1 cellular context compared by ENCODE assay signal in genomic region chr5:108748354-108749129, GRCh38.
A peak's percentile ranks its signal among the peaks of the same experiment; 100 is the strongest.
TF ChIP-seq lines count a peak whose summit lies in the region.

No MANE protein-coding gene starts in this region.

TF ChIP-seq in HepG2, 621 proteins besides CTCF, POLR2A, EP300 and RAD21 (continued from another document and continues in another):
- TF ChIP-seq BCLAF1 (IDR thresholded peaks at IDR 0.05), result no peak
- no peak; the same call in 1 of the 2 replicates for TF ChIP-seq SSRP1 (CRISPR knock-in tag; IDR thresholded peaks at IDR 0.05)
- no peak for TF ChIP-seq ETS1 (CRISPR knock-in tag; IDR thresholded peaks at IDR 0.05)
- peak; percentile 72; the same call in 1 of the 2 replicates for TF ChIP-seq SALL2 (CRISPR knock-in tag; IDR thresholded peaks at IDR 0.05)
- no peak for TF ChIP-seq TCF12 (IDR thresholded peaks at IDR 0.05)
- TF ChIP-seq TCF12 (CRISPR knock-in tag; IDR thresholded peaks at IDR 0.05), result no peak
- TF ChIP-seq ARID3A (IDR thresholded peaks at IDR 0.05; ENCODE audit: low read depth, low read length), result no peak
- no peak for TF ChIP-seq PTBP1 (IDR thresholded peaks at IDR 0.05; ENCODE audit: low read depth, low read length, poor library complexity, severe bottlenecking)
- no peak for TF ChIP-seq ZNF333 (CRISPR knock-in tag; IDR thresholded peaks at IDR 0.05; ENCODE audit: borderline replicate concordance)
- TF ChIP-seq PHF20 (CRISPR knock-in tag; IDR thresholded peaks at IDR 0.05), result peak; percentile 65; the same call in 1 of the 2 replicates
- TF ChIP-seq ZBTB21 (CRISPR knock-in tag; IDR thresholded peaks at IDR 0.05), result no peak
- TF ChIP-seq FLYWCH1 (CRISPR knock-in tag; IDR thresholded peaks at IDR 0.05), result no peak
- TF ChIP-seq ATF7-NPFF (CRISPR knock-in tag; IDR thresholded peaks at IDR 0.05; ENCODE audit: low read depth), result peak; percentile 78
- peak; percentile 41; the same call in 1 of the 2 replicates for TF ChIP-seq GLI4 (CRISPR knock-in tag; IDR thresholded peaks at IDR 0.05; ENCODE audit: borderline replicate concordance)
- peak; percentile 77 for TF ChIP-seq SPEN (CRISPR knock-in tag; IDR thresholded peaks at IDR 0.05; ENCODE audit: low read depth)
- TF ChIP-seq ISX (CRISPR knock-in tag; conservative IDR thresholded peaks at IDR 0.05), result no peak
- TF ChIP-seq AKNA (CRISPR knock-in tag; IDR thresholded peaks at IDR 0.05; ENCODE audit: borderline replicate concordance), result no peak
- no peak for TF ChIP-seq ZKSCAN1 (IDR thresholded peaks at IDR 0.05; ENCODE audit: low read length)
- TF ChIP-seq MAF1 (CRISPR knock-in tag; IDR thresholded peaks at IDR 0.05; ENCODE audit: borderline replicate concordance), result peak; percentile 56
- no peak for TF ChIP-seq TEAD2 (CRISPR knock-in tag; IDR thresholded peaks at IDR 0.05)
- TF ChIP-seq HNF1B (CRISPR knock-in tag; IDR thresholded peaks at IDR 0.05), result peak; percentile 88
- TF ChIP-seq YEATS4 (CRISPR knock-in tag; IDR thresholded peaks at IDR 0.05; ENCODE audit: borderline replicate concordance), result peak; percentile 80; the same call in 1 of the 2 replicates
- TF ChIP-seq ZC3H13 (CRISPR knock-in tag; IDR thresholded peaks at IDR 0.05), result no peak
- peak; percentile 43; the same call in 1 of the 2 replicates for TF ChIP-seq REPIN1 (CRISPR knock-in tag; IDR thresholded peaks at IDR 0.05; ENCODE audit: borderline replicate concordance, low read depth)
- TF ChIP-seq ZNF740 (CRISPR knock-in tag; IDR thresholded peaks at IDR 0.05), result no peak; the same call in 1 of the 2 replicates
- no peak for TF ChIP-seq PBX3 (CRISPR knock-in tag; IDR thresholded peaks at IDR 0.05; ENCODE audit: borderline replicate concordance)
- TF ChIP-seq ZZZ3 (CRISPR knock-in tag; IDR thresholded peaks at IDR 0.05; ENCODE audit: borderline replicate concordance), result no peak; the same call in 1 of the 2 replicates
- TF ChIP-seq ZNF224 (CRISPR knock-in tag; IDR thresholded peaks at IDR 0.05), result 0 out of 2 replicates have a peak, but pooled peaks have one; percentile 80
- TF ChIP-seq ZNF124 (CRISPR knock-in tag; IDR thresholded peaks at IDR 0.05), result no peak
- no peak for TF ChIP-seq GRHL1 (CRISPR knock-in tag; conservative IDR thresholded peaks at IDR 0.05)
- TF ChIP-seq DMAP1 (CRISPR knock-in tag; IDR thresholded peaks at IDR 0.05), result peak; percentile 74; the same call in 1 of the 2 replicates
- TF ChIP-seq MED1 (CRISPR knock-in tag; IDR thresholded peaks at IDR 0.05), result peak; percentile 56; the same call in 1 of the 2 replicates
- 0 out of 2 replicates have a peak, but pooled peaks have one; percentile 77 for TF ChIP-seq HMGXB3 (CRISPR knock-in tag; IDR thresholded peaks at IDR 0.05; ENCODE audit: borderline replicate concordance)
- TF ChIP-seq HOXA3 (CRISPR knock-in tag; IDR thresholded peaks at IDR 0.05), result peak; percentile 38; the same call in 1 of the 2 replicates
- peak; percentile 40 for TF ChIP-seq RXRB (CRISPR knock-in tag; IDR thresholded peaks at IDR 0.05; ENCODE audit: borderline replicate concordance)
- no peak for TF ChIP-seq REL (CRISPR knock-in tag; conservative IDR thresholded peaks at IDR 0.05)
- no peak for TF ChIP-seq ZNF616 (CRISPR knock-in tag; IDR thresholded peaks at IDR 0.05; ENCODE audit: low read depth)
- TF ChIP-seq JARID2 (CRISPR knock-in tag; IDR thresholded peaks at IDR 0.05; ENCODE audit: insufficient replicate concordance), result no peak
